8 cellular contexts compared by ENCODE assay signal in genomic region chr6:135088818-135089809, GRCh38. TPM values are rescaled to one million over a fixed set of nuclear protein-coding genes. Genes with fewer than 3 reads are reported as not detected.
A peak's percentile ranks its signal among the peaks of the same experiment; 100 is the strongest.
DNase-seq lines count a peak whose midpoint lies in the region; ATAC-seq and TF ChIP-seq lines count a peak whose summit lies in the region.

No MANE protein-coding gene starts in this region.

- TF ChIP-seq CTCF in endothelial cell (IDR thresholded peaks at IDR 0.05; ENCODE audit: unreplicated experiment) = peak; percentile 79

- peaks cover 8% of the 10 kb centered on the region for H3K4me1 Mint-ChIP-seq in endothelial cell (ENCODE audit: unreplicated experiment)

- DNase-seq in activated CD4-positive, CD25-positive, alpha-beta regulatory T cell treated with anti-CD3 and anti-CD28 coated beads, Interleukin-2, amount 50 U/mL, for 16 hours (ENCODE audit: low read depth, low spot score) = peak; percentile 11
- DNase-seq in activated CD4-positive, CD25-positive, alpha-beta regulatory T cell (lab: John Stamatoyannopoulos, UW) = no peak
- peak; percentile 87 for DNase-seq in SIG-M5 treated with dmso at 0.1 percent for 504 hours (lab: John Stamatoyannopoulos, UW; ENCODE audit: unreplicated experiment)
- no peak for DNase-seq in endothelial cell (ENCODE audit: low spot score)
- peak; percentile 74 for DNase-seq in skeletal muscle cell (ENCODE audit: low read depth)
- no peak for DNase-seq in GM19238 (ENCODE audit: insufficient read length, low spot score)

- peak; percentile 67 for ATAC-seq in GM21423 (IDR thresholded peaks at IDR 0.05; ENCODE audit: unreplicated experiment)
- ATAC-seq in HG03565 (IDR thresholded peaks at IDR 0.05; ENCODE audit: unreplicated experiment) = peak; percentile 82

- H3K36me3 Mint-ChIP-seq in endothelial cell (ENCODE audit: low read depth, unreplicated experiment) = no peaks in the 10 kb centered on the region

- H3K4me3 ChIP-seq in skeletal muscle cell (ENCODE audit: low read depth, low read length) = no peak overlapping the region

- H3K27ac Mint-ChIP-seq in endothelial cell (ENCODE audit: unreplicated experiment) = no peak overlapping the region

- no peaks in the 10 kb centered on the region for H3K9me3 Mint-ChIP-seq in endothelial cell (ENCODE audit: unreplicated experiment)

- H3K4me3 Mint-ChIP-seq in endothelial cell (ENCODE audit: unreplicated experiment) = no peak overlapping the region

- H3K27me3 Mint-ChIP-seq in endothelial cell (ENCODE audit: unreplicated experiment) = no peaks in the 10 kb centered on the region

RNA-seq across cellular contexts. Expression of gene HBS1L, which starts 34.5 kb away (rescaled TPM):
- 93.3 TPM for total RNA-seq in endothelial cell (ENCODE audit: unreplicated experiment)

Comparison
In these comparisons a context has a peak if more than half of its experiments do, and no peak if none do; other contexts are left out.
1. DNase-seq: peak in activated CD4-positive, CD25-positive, alpha-beta regulatory T cell treated with anti-CD3 and anti-CD28 coated beads, Interleukin-2, amount 50 U/mL, for 16 hours (single experiment), SIG-M5 treated with dmso at 0.1 percent for 504 hours (single experiment) and skeletal muscle cell (single experiment); none in activated CD4-positive, CD25-positive, alpha-beta regulatory T cell (0 of 4), endothelial cell (single experiment) and GM19238 (single experiment).